In the genomic region with DNA sequence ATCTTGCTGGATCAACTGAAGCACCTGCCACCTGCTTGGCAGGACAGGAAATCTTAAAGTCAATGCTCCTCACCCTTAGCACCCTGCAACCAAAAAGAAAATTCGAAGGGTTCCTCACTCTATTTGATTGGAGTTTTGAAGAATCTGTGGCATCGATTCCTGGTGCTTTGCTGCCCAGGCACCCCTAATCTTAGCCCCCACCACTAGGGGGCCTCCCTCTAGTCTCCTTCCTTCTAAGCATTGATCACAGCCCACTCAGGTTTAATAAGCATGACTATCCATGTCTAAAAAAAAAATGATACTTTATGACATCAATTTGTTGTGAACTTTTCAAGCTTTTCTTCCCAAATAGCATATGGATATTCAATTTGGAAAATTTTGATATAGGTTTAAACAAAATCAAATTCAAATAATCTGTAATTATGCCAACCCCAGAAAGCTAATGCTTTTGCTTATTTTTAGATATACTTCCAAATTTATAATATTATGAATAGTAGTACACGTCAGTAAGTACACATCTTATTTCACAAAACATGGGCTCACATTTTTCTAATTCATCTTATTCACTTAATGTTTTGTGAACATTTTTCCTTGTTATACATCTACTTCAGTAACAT, we compare ENCODE assay signal across 12 cellular contexts. TPM values are rescaled to one million over a fixed set of nuclear protein-coding genes. Genes with fewer than 3 reads are reported as not detected.
A peak's percentile ranks its signal among the peaks of the same experiment; 100 is the strongest.
DNase-seq lines count a peak whose midpoint lies in the region; ATAC-seq and TF ChIP-seq lines count a peak whose summit lies in the region.
"Had no signal": no experiment of that assay in that cellular context is flagged by ENCODE, and none has a peak within 500 bp of the region (broad histone marks: within the 10 kb centered on the region; RNA-seq: fewer than 3 reads in every experiment).

No MANE protein-coding gene starts in this region.

- H3K27me3 ChIP-seq in KMS-11 (ENCODE audit: insufficient read depth, low read depth) (no peaks in the 10 kb centered on the region), ovary (no peaks in the 10 kb centered on the region)
- H3K27me3 ChIP-seq: sigmoid colon had no signal

- no peak overlapping the region for H3K9ac ChIP-seq in KMS-11

- 54 to 78% (median 57%) methylated on average over 3 of the region's 3 CpGs for WGBS in ovary, 3 donors

- no peak for TF ChIP-seq EP300 in ovary (IDR thresholded peaks at IDR 0.05)

- no peaks in the 10 kb centered on the region for H3K36me3 Mint-ChIP-seq in T-helper 2 cell treated with Interferon-gamma antibody and Interleukin-4, amounts not matched to agents 5 μg/mL and 100 μg/mL, for 36 hours (ENCODE audit: low read depth)

- no peaks in the 10 kb centered on the region for H3K9me3 Mint-ChIP-seq in T-helper 2 cell treated with Interferon-gamma antibody and Interleukin-4, amounts not matched to agents 5 μg/mL and 100 μg/mL, for 36 hours

- no peaks in the 10 kb centered on the region for H3K9me3 ChIP-seq in ovary
- H3K9me3 ChIP-seq: sigmoid colon had no signal

- H3K27ac ChIP-seq in KMS-11 (no peak overlapping the region), ovary (no peak overlapping the region)
- H3K27ac ChIP-seq: sigmoid colon had no signal

- peak; percentile 65 for TF ChIP-seq CTCF in GM12865 (IDR thresholded peaks at IDR 0.05; ENCODE audit: insufficient read depth, low read depth, low read length, missing control alignments)
- peak; percentile 74 for TF ChIP-seq CTCF in KMS-11 (conservative IDR thresholded peaks at IDR 0.05; ENCODE audit: low read depth, low read length)
- TF ChIP-seq CTCF in choroid plexus epithelial cell (conservative IDR thresholded peaks at IDR 0.05; ENCODE audit: low read depth, low read length), result peak; percentile 75
- TF ChIP-seq CTCF in ovary (IDR thresholded peaks at IDR 0.05), result no peak

- DNase-seq in A172 (ENCODE audit: low spot score) (peak; percentile 4), GM12865 (ENCODE audit: low read depth) (peak; percentile 9), choroid plexus epithelial cell (ENCODE audit: low read depth) (peak; percentile 23), ovary (no peak), DMS153 (lab: John Stamatoyannopoulos, UW) (no peak)
- DNase-seq in T-helper 2 cell treated with Interferon-gamma antibody and Interleukin-4, amounts not matched to agents 5 μg/mL and 100 μg/mL, for 36 hours (ENCODE audit: low spot score), result no peak
- DNase-seq: GDM1, NCI-H187, sigmoid colon, T-helper 9 cell had no signal

- no peaks in the 10 kb centered on the region for H3K27me3 Mint-ChIP-seq in T-helper 2 cell treated with Interferon-gamma antibody and Interleukin-4, amounts not matched to agents 5 μg/mL and 100 μg/mL, for 36 hours (ENCODE audit: low read depth)

- H3K27ac Mint-ChIP-seq in T-helper 2 cell treated with Interferon-gamma antibody and Interleukin-4, amounts not matched to agents 5 μg/mL and 100 μg/mL, for 36 hours, result no peak overlapping the region

- H3K4me3 Mint-ChIP-seq in T-helper 2 cell treated with Interferon-gamma antibody and Interleukin-4, amounts not matched to agents 5 μg/mL and 100 μg/mL, for 36 hours, result no peak overlapping the region

- no peak for ATAC-seq in GM19397 (IDR thresholded peaks at IDR 0.05; ENCODE audit: unreplicated experiment)

- H3K4me1 Mint-ChIP-seq in T-helper 2 cell treated with Interferon-gamma antibody and Interleukin-4, amounts not matched to agents 5 μg/mL and 100 μg/mL, for 36 hours (ENCODE audit: low read depth), result no peaks in the 10 kb centered on the region

- no peaks in the 10 kb centered on the region for H3K36me3 ChIP-seq in KMS-11 (ENCODE audit: insufficient read depth)
- H3K36me3 ChIP-seq in ovary, result no peaks in the 10 kb centered on the region
- H3K36me3 ChIP-seq: sigmoid colon had no signal

- H2AFZ ChIP-seq in KMS-11 (ENCODE audit: low read depth), result no peak overlapping the region

- H4K20me1 ChIP-seq in KMS-11 (ENCODE audit: insufficient read depth), result no peaks in the 10 kb centered on the region

- TF ChIP-seq POLR2A in ovary (IDR thresholded peaks at IDR 0.05), result no peak

- no peak overlapping the region for H3K4me2 ChIP-seq in KMS-11

- no peaks in the 10 kb centered on the region for H3K79me2 ChIP-seq in KMS-11 (ENCODE audit: insufficient read depth, low read depth)

- H3K4me3 ChIP-seq in GM12865 (ENCODE audit: low read depth, low read length), result no peak overlapping the region
- no peak overlapping the region for H3K4me3 ChIP-seq in KMS-11 (IDR thresholded peaks at IDR 0.05; ENCODE audit: insufficient read depth, low read depth, low read length)
- no peak overlapping the region for H3K4me3 ChIP-seq in choroid plexus epithelial cell (ENCODE audit: low read depth, low read length)
- no peak overlapping the region for H3K4me3 ChIP-seq in ovary
- H3K4me3 ChIP-seq: sigmoid colon had no signal

- intact Hi-C loops in ovary (cut with DNase I), result no loop called here

- H3K4me1 ChIP-seq in KMS-11 (ENCODE audit: low read depth, poor library complexity, severe bottlenecking) (no peaks in the 10 kb centered on the region), ovary (ENCODE audit: insufficient read depth) (no peaks in the 10 kb centered on the region)
- H3K4me1 ChIP-seq: sigmoid colon had no signal

RNA-seq across cellular contexts. Expression of a gene that starts 45.3 kb away (rescaled TPM):
- 0.16 TPM in 1 of 2 replicates, not detected in the other for total RNA-seq in A172 (2014; rRNA removed; shearing (Covaris generic))
- 1 to 10 TPM in 1 of 7 donors, under 1 TPM in 4, not detected in 2; 0.10 to 4.5 (median 0.15) TPM for total RNA-seq in ovary
- polyA plus RNA-seq in ovary, result under 1 TPM; 0.04 to 0.45 TPM

Comparison
In these comparisons a context has a peak if more than half of its experiments do, and no peak if none do; other contexts are left out.
1. DNase-seq: peak in A172 (single experiment), GM12865 (single experiment) and choroid plexus epithelial cell (single experiment); none in T-helper 2 cell treated with Interferon-gamma antibody and Interleukin-4, amounts not matched to agents 5 μg/mL and 100 μg/mL, for 36 hours (single experiment), ovary (0 of 5) and DMS153 (single experiment).
2. CTCF ChIP-seq: peak in GM12865 (single experiment), KMS-11 (single experiment) and choroid plexus epithelial cell (single experiment); none in ovary (0 of 3).